ENCODE assay signal across 24 cellular contexts in the genomic region with DNA sequence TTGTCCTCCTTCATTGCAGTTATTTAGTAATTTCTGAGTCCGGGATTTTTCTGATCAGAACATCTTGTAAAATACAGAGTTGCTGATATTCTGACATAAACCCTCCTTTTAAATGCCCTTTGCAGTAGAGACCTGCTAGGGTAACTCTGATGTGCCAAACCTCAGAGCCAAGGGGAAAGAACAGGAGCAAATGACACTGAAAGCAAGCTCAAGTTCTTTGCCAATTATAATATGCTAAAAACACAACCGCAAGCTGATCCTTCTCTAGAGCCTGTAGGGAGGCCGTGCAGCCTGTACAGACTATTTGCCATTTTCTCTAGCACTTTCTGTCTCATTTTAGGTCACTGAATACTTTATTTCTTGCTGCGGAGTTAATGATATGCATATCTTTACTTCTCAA.
DNase-seq lines count a peak whose midpoint lies in the region; ATAC-seq and TF ChIP-seq lines count a peak whose summit lies in the region.
"Had no signal": no experiment of that assay in that cellular context is flagged by ENCODE, and none has a peak within 500 bp of the region (broad histone marks: within the 10 kb centered on the region; RNA-seq: fewer than 3 reads in every experiment).

No MANE protein-coding gene starts in this region.

- H3K27me3 ChIP-seq in Loucy (ENCODE audit: insufficient read depth, low read length, poor library complexity, severe bottlenecking) (no peaks in the 10 kb centered on the region), dorsolateral prefrontal cortex (no peaks in the 10 kb centered on the region), sigmoid colon (no peaks in the 10 kb centered on the region)
- H3K27me3 ChIP-seq: body of pancreas had no signal

- ATAC-seq in HG02623 (IDR thresholded peaks at IDR 0.05; ENCODE audit: unreplicated experiment): no peak
- ATAC-seq: A549; body of pancreas; stimulated activated naive CD8-positive, alpha-beta T cell treated with anti-CD3 and anti-CD28 coated beads, Interleukin-15, Interleukin-2, amounts not matched to agents 100 U/mL and 50 U/mL, for 24 hours had no signal

- no peak for TF ChIP-seq POLR2A in sigmoid colon (IDR thresholded peaks at IDR 0.05)

- 87 to 95% methylated on average over 4 of the region's 4 CpGs for whole genome bisulfite sequencing in sigmoid colon, 2 donors

- peaks cover 0 to 2% of the 10 kb centered on the region in 2 donors for H3K36me3 Mint-ChIP-seq in CD14-positive monocyte

- H2AFZ ChIP-seq in Loucy (ENCODE audit: low read length): no peak overlapping the region

- H3K27ac ChIP-seq in dorsolateral prefrontal cortex: peak overlapping the region in 49 of 59 donors; percentile 5 to 83 (median 48)
- H3K27ac ChIP-seq in sigmoid colon: peak overlapping the region in 1 of 4 donors; percentile 5
- H3K27ac ChIP-seq: A549, body of pancreas, thoracic aorta had no signal

- peak overlapping the region; percentile 34 for H3K9ac ChIP-seq in Loucy (ENCODE audit: low read depth, low read length, poor library complexity, severe bottlenecking)
- H3K9ac ChIP-seq: SK-N-SH had no signal

- H3K27ac Mint-ChIP-seq in CD14-positive monocyte: no peak overlapping the region
- H3K27ac Mint-ChIP-seq: activated T-cell treated with anti-CD3 and anti-CD28 coated beads, Interleukin-2, amount 50 U/mL, for 24 hours; T-helper 2 cell treated with Interferon-gamma antibody and Interleukin-4, amounts not matched to agents 5 μg/mL and 100 μg/mL, for 36 hours had no signal

- intact Hi-C loops in dorsolateral prefrontal cortex (cut with DNase I): no loop called here
- intact Hi-C loops in sigmoid colon (cut with DNase I): no loop called here
- intact Hi-C loops in CD14-positive monocyte (cut with micrococcal nuclease): no loop called here

- TF ChIP-seq CTCF in Loucy (conservative IDR thresholded peaks at IDR 0.05; ENCODE audit: low read length) (no peak), dorsolateral prefrontal cortex (IDR thresholded peaks at IDR 0.05 in 54 of 56, conservative IDR thresholded peaks at IDR 0.05 in 2 of 56; ENCODE audit: low read depth in 1 of 56, partially characterized antibody in 56 of 56) (no peak), sigmoid colon (IDR thresholded peaks at IDR 0.05) (no peak), CD14-positive monocyte (IDR thresholded peaks at IDR 0.05) (no peak)

- H3K4me2 ChIP-seq in Loucy (ENCODE audit: low read depth, low read length, poor library complexity, severe bottlenecking): no peak overlapping the region
- H3K4me2 ChIP-seq: A549, SK-N-SH had no signal

- H3K4me3 Mint-ChIP-seq in CD14-positive monocyte: no peak overlapping the region
- H3K4me3 Mint-ChIP-seq: activated T-cell treated with anti-CD3 and anti-CD28 coated beads, Interleukin-2, amount 50 U/mL, for 24 hours had no signal

- H3K4me3 ChIP-seq in Loucy (ENCODE audit: low read length, poor library complexity, severe bottlenecking): no peak overlapping the region
- H3K4me3 ChIP-seq in dorsolateral prefrontal cortex: peak overlapping the region in 1 of 59 donors; percentile 4
- no peak overlapping the region for H3K4me3 ChIP-seq in sigmoid colon
- H3K4me3 ChIP-seq: A549, body of pancreas, thoracic aorta had no signal

- H3K9me3 Mint-ChIP-seq in CD14-positive monocyte: peaks cover 0 to 7% (median 3%) of the 10 kb centered on the region in 7 donors

- TF ChIP-seq EP300 in sigmoid colon (IDR thresholded peaks at IDR 0.05): no peak

- peaks cover 16% of the 10 kb centered on the region for H3K4me1 Mint-ChIP-seq in CD14-positive monocyte

- H3F3A ChIP-seq in Loucy (ENCODE audit: low read depth): no peaks in the 10 kb centered on the region

- H3K9me3 ChIP-seq in Loucy (ENCODE audit: insufficient read depth, low read depth, low read length): no peaks in the 10 kb centered on the region; the same call in 1 of the 2 replicates
- no peaks in the 10 kb centered on the region for H3K9me3 ChIP-seq in sigmoid colon
- H3K9me3 ChIP-seq: A549, body of pancreas, SK-N-SH, thoracic aorta had no signal

- H3K27me3 Mint-ChIP-seq in CD14-positive monocyte (ENCODE audit: low read depth in 3 of 3): peaks cover 3 to 23% (median 14%) of the 10 kb centered on the region in 3 donors
- H3K27me3 Mint-ChIP-seq: activated T-cell treated with anti-CD3 and anti-CD28 coated beads, Interleukin-2, amount 50 U/mL, for 24 hours had no signal

- DNase-seq in NCI-H510A treated with DMSO at 0.1 percent for 48 hours (lab: John Stamatoyannopoulos, UW): peak; percentile 36
- DNase-seq in NCI-H510A (lab: John Stamatoyannopoulos, UW): no peak
- no peak for DNase-seq in dorsolateral prefrontal cortex
- DNase-seq in sigmoid colon: peak; percentile 9
- no peak for DNase-seq in CD14-positive monocyte (ENCODE audit: low spot score)
- DNase-seq in stimulated activated CD4-positive, alpha-beta T cell treated with anti-CD3 and anti-CD28 coated beads, Interleukin-1b, Interleukin-23, amount 100 ng/mL, for 48 hours: no peak
- DNase-seq: activated CD4-positive, alpha-beta T cell treated with anti-CD3 and anti-CD28 coated beads for 4 hours; activated gamma-delta T cell treated with Interleukin-2 at 50 U/mL for 16 hours; activated T-cell treated with anti-CD3 and anti-CD28 coated beads, Interleukin-2, amount 50 U/mL, for 24 hours; body of pancreas; DMS53; H7; mesendoderm; NCI-H2171 treated with DMSO at 0.1 percent for 48 hours; NCI-H82; nucleus accumbens; OCI-M1; SK-N-SH; stimulated activated naive CD8-positive, alpha-beta T cell treated with anti-CD3 and anti-CD28 coated beads, Interleukin-15, Interleukin-2, amounts not matched to agents 100 U/mL and 50 U/mL, for 24 hours had no signal

- H3K4me1 ChIP-seq in Loucy (ENCODE audit: insufficient read depth, low read length, poor library complexity, severe bottlenecking) (peaks cover 37% of the 10 kb centered on the region), sigmoid colon (peaks cover 0 to 13% (median 5%) of the 10 kb centered on the region in 4 donors)

- no peaks in the 10 kb centered on the region for H4K20me1 ChIP-seq in Loucy (ENCODE audit: insufficient read depth, low read length, poor library complexity, severe bottlenecking)

- H3K36me3 ChIP-seq in Loucy (ENCODE audit: insufficient read depth, low read length) (no peaks in the 10 kb centered on the region), sigmoid colon (no peaks in the 10 kb centered on the region)
- H3K36me3 ChIP-seq: thoracic aorta had no signal

- no peaks in the 10 kb centered on the region for H3K79me2 ChIP-seq in Loucy (ENCODE audit: insufficient read depth, low read length)

- no peaks in the 10 kb centered on the region for H3K9me2 ChIP-seq in Loucy (replicated peaks; ENCODE audit: low read depth, low read length)
- H3K9me2 ChIP-seq: SK-N-SH had no signal

Comparison
In these comparisons a context has a peak if more than half of its experiments do, and no peak if none do; other contexts are left out.
1. DNase-seq: peak in NCI-H510A treated with DMSO at 0.1 percent for 48 hours (single experiment) and sigmoid colon (single experiment); none in NCI-H510A (single experiment), dorsolateral prefrontal cortex (0 of 10), CD14-positive monocyte (single experiment) and stimulated activated CD4-positive, alpha-beta T cell treated with anti-CD3 and anti-CD28 coated beads, Interleukin-1b, Interleukin-23, amount 100 ng/mL, for 48 hours (single experiment).